ENCODE assay signal across 1 cellular context in the genomic region with DNA sequence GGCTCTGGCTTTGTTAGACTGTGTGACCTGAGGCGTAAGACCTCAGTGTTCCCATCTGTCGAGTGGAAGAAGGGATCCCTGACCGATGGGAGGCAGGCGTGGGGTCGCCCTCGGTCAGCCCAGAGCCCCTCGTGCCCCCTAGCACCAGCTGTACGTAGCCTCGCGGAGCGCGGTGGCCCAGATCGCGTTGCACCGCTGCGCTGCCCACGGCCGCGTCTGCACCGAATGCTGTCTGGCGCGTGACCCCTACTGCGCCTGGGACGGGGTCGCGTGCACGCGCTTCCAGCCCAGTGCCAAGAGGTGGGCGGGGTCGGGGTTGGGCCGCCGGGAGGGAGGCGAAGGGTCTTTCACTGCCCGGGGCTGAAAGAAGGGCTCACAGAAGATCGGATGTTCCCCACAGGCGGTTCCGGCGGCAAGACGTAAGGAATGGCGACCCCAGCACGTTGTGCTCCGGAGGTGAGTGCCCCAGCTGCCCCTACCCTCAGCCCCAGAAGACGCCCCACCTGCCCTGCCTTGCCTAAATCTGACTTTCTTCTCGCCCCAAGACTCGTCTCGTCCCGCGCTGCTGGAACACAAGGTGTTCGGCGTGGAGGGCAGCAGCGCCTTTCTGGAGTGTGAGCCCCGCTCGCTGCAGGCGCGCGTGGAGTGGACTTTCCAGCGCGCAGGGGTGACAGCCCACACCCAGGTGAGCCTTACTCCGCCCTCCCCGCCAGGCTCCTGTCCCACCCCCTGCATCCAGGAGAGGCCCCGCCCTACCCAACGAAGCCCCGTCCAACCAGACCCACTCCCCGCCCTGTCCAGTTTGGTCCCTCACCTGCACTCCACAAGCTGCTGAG.
TF ChIP-seq lines count a peak whose summit lies in the region.

No MANE protein-coding gene starts in this region.

TF ChIP-seq in GM23338, 12 proteins besides CTCF, POLR2A, EP300 and RAD21:
- TF ChIP-seq ZNF114 (CRISPR knock-in tag; IDR thresholded peaks at IDR 0.05) = no peak
- TF ChIP-seq STAT1 (IDR thresholded peaks at IDR 0.05; ENCODE audit: unreplicated experiment) = no peak
- TF ChIP-seq EZH2phosphoT487 (IDR thresholded peaks at IDR 0.05; ENCODE audit: unreplicated experiment) = no peak
